In the genomic region with DNA sequence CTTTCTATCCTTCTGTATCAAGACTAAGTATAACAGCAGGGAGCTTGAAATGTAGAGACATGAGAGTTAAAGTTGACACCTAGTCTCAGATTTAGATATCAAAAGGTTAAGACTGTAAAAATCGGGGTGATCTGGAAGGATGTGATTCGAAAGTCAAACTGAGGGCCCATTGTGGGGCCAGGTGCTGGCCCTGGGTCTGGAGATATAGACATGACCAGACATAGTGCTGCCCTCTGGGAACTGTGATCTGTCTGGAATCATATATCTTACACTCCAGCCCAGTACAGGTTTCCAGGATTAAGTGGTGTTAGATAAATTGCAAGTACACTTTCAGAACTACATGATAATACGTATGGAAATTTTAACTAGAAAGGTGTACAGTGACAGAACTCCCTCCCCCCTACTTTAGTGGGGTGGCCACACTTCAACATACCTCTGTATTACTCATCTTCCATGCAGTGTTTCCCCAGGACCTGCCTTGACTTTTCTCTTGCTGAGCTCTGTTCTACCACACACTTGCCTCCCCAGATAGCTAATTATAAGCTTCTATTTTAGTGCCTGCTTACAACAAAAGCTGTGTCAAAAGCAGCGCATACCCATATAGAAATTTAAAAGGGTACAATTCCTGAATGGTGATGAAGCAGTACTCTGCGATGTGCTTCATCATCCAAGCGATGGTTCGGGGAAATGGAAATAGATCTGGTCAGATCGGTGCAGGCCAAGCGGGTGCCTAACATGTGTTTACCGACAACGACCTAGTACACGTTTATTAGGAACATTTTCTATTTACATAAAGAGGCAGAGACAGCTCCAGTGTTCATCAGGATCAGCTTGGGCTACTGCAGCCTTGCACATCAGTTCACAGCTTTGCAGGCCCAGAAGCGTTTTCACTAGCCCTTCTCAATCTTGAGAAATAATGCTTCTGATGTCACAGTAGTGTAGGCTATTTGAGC, we compare ENCODE assay signal across 11 cellular contexts.
DNase-seq lines count a peak whose midpoint lies in the region; ATAC-seq, FAIRE-seq and TF ChIP-seq lines count a peak whose summit lies in the region.
"Had no signal": no experiment of that assay in that cellular context is flagged by ENCODE, and none has a peak within 500 bp of the region (broad histone marks: within the 10 kb centered on the region; RNA-seq: fewer than 3 reads in every experiment).

No MANE protein-coding gene starts in this region.

- no peak for DNase-seq in A549 (ENCODE audit: low read depth in 1 of 2, low spot score in 1 of 2)
- DNase-seq in epithelial cell of prostate (ENCODE audit: low read depth, low spot score): no peak
- no peak for DNase-seq in GM03348 (ENCODE audit: low spot score)
- DNase-seq in NCI-H774 (lab: John Stamatoyannopoulos, UW): no peak
- DNase-seq: activated CD4-positive, alpha-beta T cell treated with anti-CD3 and anti-CD28 coated beads, Interleukin-2, amount 50 U/mL, for 1 hour; DMS 273 treated with DMSO at 0.1 percent for 48 hours; NCI-H1930 had no signal

- peak; percentile 32 to 44; a peak in 2 of 6 replicates for ATAC-seq in A549
- ATAC-seq in GM18873 (IDR thresholded peaks at IDR 0.05; ENCODE audit: low FRiP score, unreplicated experiment): peak; percentile 43
- peak; percentile 32 for ATAC-seq in HG03520 (IDR thresholded peaks at IDR 0.05; ENCODE audit: unreplicated experiment)
- no peak for ATAC-seq in HG02678 (IDR thresholded peaks at IDR 0.05; ENCODE audit: unreplicated experiment)
- no peak for ATAC-seq in GM18519 (IDR thresholded peaks at IDR 0.05; ENCODE audit: low FRiP score, unreplicated experiment)

- H3K4me2 ChIP-seq in A549: peak overlapping the region; percentile 4

- TF ChIP-seq CTCF in A549 (IDR thresholded peaks at IDR 0.05): no peak

- H3K9me3 ChIP-seq in A549: no peaks in the 10 kb centered on the region

- POLR2A ChIA-PET in A549 (lab: Yijun Ruan, JAX): no interaction called here

- no peak for FAIRE-seq in A549 (lab: Jason Lieb, UNC)

- TF ChIP-seq RAD21 in A549 (conservative IDR thresholded peaks at IDR 0.05 in 1 of 2, IDR thresholded peaks at IDR 0.05 in 1 of 2): no peak

- TF ChIP-seq EP300 in A549 (IDR thresholded peaks at IDR 0.05): no peak

- peaks cover 57% of the 10 kb centered on the region for H3K4me1 ChIP-seq in A549

- CTCF ChIA-PET in A549 (lab: Yijun Ruan, JAX): interaction anchor here (1.1 to 2.1 kb wide), 3 partner anchors 8 to 69 kb away, joined by 3 to 4 read pairs (median 3); partner anchors contain the start of gene ARF6

- no peak overlapping the region for H3K4me3 ChIP-seq in A549

- WGBS in A549 (ENCODE audit: missing lambda C conversion rate): 71% methylated on average over 13 of the region's 13 CpGs

- TF ChIP-seq POLR2A in A549 (IDR thresholded peaks at IDR 0.05; ENCODE audit: low read length): no peak

- peak overlapping the region; percentile 39 to 66 for H3K27ac ChIP-seq in A549
- peak overlapping the region; percentile 96 for H3K27ac ChIP-seq in epithelial cell of prostate

TF ChIP-seq in A549, 52 proteins besides CTCF, POLR2A, EP300 and RAD21:
- TF ChIP-seq, protein P1, sequence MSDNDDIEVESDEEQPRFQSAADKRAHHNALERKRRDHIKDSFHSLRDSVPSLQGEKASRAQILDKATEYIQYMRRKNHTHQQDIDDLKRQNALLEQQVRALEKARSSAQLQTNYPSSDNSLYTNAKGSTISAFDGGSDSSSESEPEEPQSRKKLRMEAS (IDR thresholded peaks at IDR 0.05): no peak
- TF ChIP-seq FOSL2 (IDR thresholded peaks at IDR 0.05): no peak
- no peak for TF ChIP-seq FOSL2 (CRISPR knock-in tag; IDR thresholded peaks at IDR 0.05)
- no peak for TF ChIP-seq RFX5 (IDR thresholded peaks at IDR 0.05)
- TF ChIP-seq HEYL (CRISPR knock-in tag; IDR thresholded peaks at IDR 0.05): no peak
- TF ChIP-seq E2F6 (IDR thresholded peaks at IDR 0.05; ENCODE audit: borderline replicate concordance, low read depth): no peak
- no peak for TF ChIP-seq POLR2AphosphoS2 (conservative IDR thresholded peaks at IDR 0.05; ENCODE audit: low read length)
- no peak for TF ChIP-seq SREBF2 (IDR thresholded peaks at IDR 0.05)
- no peak for TF ChIP-seq FOSB (CRISPR knock-in tag; IDR thresholded peaks at IDR 0.05)
- TF ChIP-seq RARB (CRISPR knock-in tag; IDR thresholded peaks at IDR 0.05): no peak
- no peak for TF ChIP-seq CBX2 (IDR thresholded peaks at IDR 0.05; ENCODE audit: borderline replicate concordance, low read depth)
- no peak for TF ChIP-seq ZFP36 (IDR thresholded peaks at IDR 0.05; ENCODE audit: borderline replicate concordance, partially characterized antibody)
- no peak for TF ChIP-seq TP53 (CRISPR knock-in tag; IDR thresholded peaks at IDR 0.05)
- TF ChIP-seq KDM5A (IDR thresholded peaks at IDR 0.05): no peak
- no peak for TF ChIP-seq JUNB (IDR thresholded peaks at IDR 0.05)
- TF ChIP-seq SMC3 (IDR thresholded peaks at IDR 0.05): no peak
- no peak for TF ChIP-seq GATA3 (IDR thresholded peaks at IDR 0.05; ENCODE audit: borderline replicate concordance)
- TF ChIP-seq CBX8 (IDR thresholded peaks at IDR 0.05): no peak

Comparison
In these comparisons a context has a peak if more than half of its experiments do, and no peak if none do; other contexts are left out.
1. ATAC-seq: peak in A549 (2 of 2), GM18873 (single experiment) and HG03520 (single experiment); none in HG02678 (single experiment) and GM18519 (single experiment).